ENCODE assay signal across 21 cellular contexts in genomic region chr6:50832912-50833311, GRCh38. TPM values are rescaled to one million over a fixed set of nuclear protein-coding genes. Genes with fewer than 3 reads are reported as not detected.
"Had no signal": no experiment of that assay in that cellular context is flagged by ENCODE, and none has a peak within 500 bp of the region (broad histone marks: within the 10 kb centered on the region; RNA-seq: fewer than 3 reads in every experiment).

No MANE protein-coding gene starts in this region.

- H3K9ac ChIP-seq: KMS-11 had no signal

- H3K27ac ChIP-seq: KMS-11, SJSA1 had no signal

- H3K4me2 ChIP-seq: KMS-11 had no signal

- H3K36me3 ChIP-seq: SJSA1 had no signal

- ATAC-seq: HepG2 had no signal

- H3K9me3 ChIP-seq: SJSA1 had no signal

- DNase-seq: IMR-90, Kasumi-1, MM.1S, NCI-H1092 treated with DMSO at 0.1 percent for 48 hours, NCI-H1436, NCI-H187, NCI-H2029, NCI-H2081 treated with DMSO at 0.1 percent for 48 hours, NCI-H2171, NCI-H226, NCI-H524, NCI-H526 treated with DMSO at 0.1 percent for 48 hours, NCI-H774, Right ventricle myocardium superior, RPMI8226, SIG-M5 had no signal

- H3K4me3 ChIP-seq: SJSA1 had no signal

- H3K4me1 ChIP-seq: SJSA1 had no signal

RNA-seq across cellular contexts. Expression of gene TFAP2B, which starts 14.2 kb away (rescaled TPM):
- total RNA-seq: HepG2, HT1080, IMR-90, NCI-H460, Right ventricle myocardium superior, SJSA1 had no signal
- polyA plus RNA-seq: HepG2, IMR-90 had no signal
